ENCODE assay signal across 1 cellular context in the genomic region with DNA sequence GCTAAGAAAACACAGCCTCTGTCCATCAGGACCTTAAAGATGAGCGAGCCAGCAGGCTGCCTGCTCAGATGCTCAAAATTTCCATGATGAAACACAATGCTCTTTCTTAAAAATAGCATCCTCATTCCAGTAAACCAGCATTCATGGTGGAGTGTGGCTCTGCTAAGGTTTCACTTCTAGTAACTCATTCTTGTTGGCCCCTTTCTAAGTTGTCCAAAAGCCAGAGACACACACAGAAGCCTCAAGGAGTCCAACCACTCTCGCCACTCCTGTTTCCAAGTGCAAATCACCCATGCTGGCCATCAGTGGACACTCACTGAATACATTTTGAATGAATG.
TF ChIP-seq lines count a peak whose summit lies in the region.

No MANE protein-coding gene starts in this region.

TF ChIP-seq in WTC11, 78 proteins besides CTCF, POLR2A, EP300 and RAD21 (continued from another document):
- TF ChIP-seq, protein P1, sequence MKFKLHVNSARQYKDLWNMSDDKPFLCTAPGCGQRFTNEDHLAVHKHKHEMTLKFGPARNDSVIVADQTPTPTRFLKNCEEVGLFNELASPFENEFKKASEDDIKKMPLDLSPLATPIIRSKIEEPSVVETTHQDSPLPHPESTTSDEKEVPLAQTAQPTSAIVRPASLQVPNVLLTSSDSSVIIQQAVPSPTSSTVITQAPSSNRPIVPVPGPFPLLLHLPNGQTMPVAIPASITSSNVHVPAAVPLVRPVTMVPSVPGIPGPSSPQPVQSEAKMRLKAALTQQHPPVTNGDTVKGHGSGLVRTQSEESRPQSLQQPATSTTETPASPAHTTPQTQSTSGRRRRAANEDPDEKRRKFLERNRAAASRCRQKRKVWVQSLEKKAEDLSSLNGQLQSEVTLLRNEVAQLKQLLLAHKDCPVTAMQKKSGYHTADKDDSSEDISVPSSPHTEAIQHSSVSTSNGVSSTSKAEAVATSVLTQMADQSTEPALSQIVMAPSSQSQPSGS (CRISPR knock-in tag; IDR thresholded peaks at IDR 0.05; ENCODE audit: borderline replicate concordance, low read depth): no peak
- TF ChIP-seq JUN (CRISPR knock-in tag; IDR thresholded peaks at IDR 0.05) (no peak), ZNF219 (CRISPR knock-in tag; IDR thresholded peaks at IDR 0.05; ENCODE audit: borderline replicate concordance) (no peak), FOXP1 (CRISPR knock-in tag; IDR thresholded peaks at IDR 0.05; ENCODE audit: borderline replicate concordance) (no peak)
